In the genomic region with DNA sequence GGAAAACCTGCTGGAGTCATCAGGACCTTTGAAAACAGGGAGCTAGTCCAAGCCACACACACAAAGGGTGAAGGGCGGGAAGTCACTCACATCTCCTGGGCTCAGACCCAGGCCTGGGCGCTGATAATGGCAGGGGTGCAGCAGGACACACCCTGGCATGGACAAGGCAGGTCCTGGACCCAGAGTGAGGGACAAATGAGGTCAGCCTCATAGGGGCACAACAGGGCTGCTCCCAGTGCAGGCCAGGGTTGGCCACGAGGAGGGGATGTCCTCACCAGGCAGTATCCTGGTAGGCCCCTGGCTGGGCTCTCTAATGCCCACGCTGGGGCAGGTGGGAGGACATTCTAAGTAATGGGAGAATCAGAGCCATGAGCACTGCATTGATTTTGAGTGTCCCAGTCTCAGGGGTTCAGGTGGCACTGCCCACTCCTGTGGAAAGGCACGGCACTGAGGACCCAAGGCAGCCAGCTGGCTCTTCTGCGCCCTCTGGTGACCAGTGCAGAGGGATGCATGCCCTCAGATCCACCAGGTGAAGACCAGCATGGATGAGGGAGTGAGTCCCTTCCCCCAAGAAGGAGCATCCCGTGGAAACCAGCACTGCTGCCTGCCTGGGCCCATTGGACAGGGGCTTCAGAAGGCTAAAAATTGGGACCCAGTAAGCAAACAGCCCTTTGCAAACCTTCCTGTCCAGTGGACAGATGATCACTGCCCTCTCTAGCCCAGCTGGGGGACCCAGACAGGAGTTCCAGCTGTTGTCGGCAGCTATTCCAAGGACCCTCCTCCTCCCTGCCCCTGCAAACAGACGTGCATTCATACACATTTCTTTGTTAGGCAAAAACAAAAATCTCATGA, we compare ENCODE assay signal across 8 cellular contexts. TPM values are rescaled to one million over a fixed set of nuclear protein-coding genes. Genes with fewer than 3 reads are reported as not detected.
DNase-seq lines count a peak whose midpoint lies in the region; FAIRE-seq and TF ChIP-seq lines count a peak whose summit lies in the region.

No MANE protein-coding gene starts in this region.

- no peaks in the 10 kb centered on the region for H3K9me3 ChIP-seq in MG63

- no peaks in the 10 kb centered on the region for H3K27me3 ChIP-seq in MG63
- H3K27me3 ChIP-seq in bronchial epithelial cell (ENCODE audit: control insufficient read depth, insufficient read depth, low read length), result no peaks in the 10 kb centered on the region

- no peaks in the 10 kb centered on the region for H3K36me3 ChIP-seq in MG63
- H3K36me3 ChIP-seq in bronchial epithelial cell (ENCODE audit: control insufficient read depth, insufficient read depth, low read length), result peaks cover 2% of the 10 kb centered on the region

- DNase-seq in NK-92 treated with Interleukin-12 subunit alpha and Interleukin-12 subunit beta, amount 100 ng/mL, for 24 hours (lab: John Stamatoyannopoulos, UW), result peak; percentile 8
- DNase-seq in NK-92 (lab: John Stamatoyannopoulos, UW; ENCODE audit: unreplicated experiment), result no peak
- DNase-seq in MG63, result peak; percentile 12
- peak; percentile 47 for DNase-seq in bronchial epithelial cell (ENCODE audit: low read depth)
- peak; percentile 40 for DNase-seq in kidney glomerular epithelial cell (lab: John Stamatoyannopoulos, UW)
- DNase-seq in stimulated activated CD4-positive, alpha-beta T cell treated with anti-CD3 and anti-CD28 coated beads, Interleukin-2, amount 100 ng/mL, for 48 hours, result peak; percentile 67 to 72
- DNase-seq in amniotic stem cell (lab: John Stamatoyannopoulos, UW), result no peak

- TF ChIP-seq CTCF in WI38 (IDR thresholded peaks at IDR 0.05; ENCODE audit: low read depth, low read length) (peak; percentile 98), bronchial epithelial cell (IDR thresholded peaks at IDR 0.05; ENCODE audit: insufficient read depth, low read length, severe bottlenecking) (peak; percentile 98)

- no peak overlapping the region for H3K4me3 ChIP-seq in MG63
- no peak overlapping the region for H3K4me3 ChIP-seq in WI38 (ENCODE audit: low read depth, low read length)
- no peak overlapping the region for H3K4me3 ChIP-seq in bronchial epithelial cell (ENCODE audit: low read depth, low read length)

- no peak for FAIRE-seq in bronchial epithelial cell (lab: Jason Lieb, UNC)

RNA-seq across cellular contexts. Expression of a gene that starts 23.3 kb away (rescaled TPM):
- total RNA-seq in MG63 (2014; rRNA removed; shearing (Covaris generic); ENCODE audit: low replicate concordance), result 36.0 and 59.3 TPM in 2 replicates
- 51.6 and 65.5 TPM in 2 replicates for total RNA-seq in bronchial epithelial cell

Comparison
In these comparisons a context has a peak if more than half of its experiments do, and no peak if none do; other contexts are left out.
1. DNase-seq: peak in NK-92 treated with Interleukin-12 subunit alpha and Interleukin-12 subunit beta, amount 100 ng/mL, for 24 hours (single experiment), MG63 (single experiment), bronchial epithelial cell (single experiment), kidney glomerular epithelial cell (single experiment) and stimulated activated CD4-positive, alpha-beta T cell treated with anti-CD3 and anti-CD28 coated beads, Interleukin-2, amount 100 ng/mL, for 48 hours (2 of 2); none in NK-92 (single experiment) and amniotic stem cell (single experiment).